31 cellular contexts compared by ENCODE assay signal in genomic region chr3:46609944-46610722, GRCh38. TPM values are rescaled to one million over a fixed set of nuclear protein-coding genes. Genes with fewer than 3 reads are reported as not detected.
DNase-seq lines count a peak whose midpoint lies in the region; ATAC-seq, FAIRE-seq and TF ChIP-seq lines count a peak whose summit lies in the region.
"Had no signal": no experiment of that assay in that cellular context is flagged by ENCODE, and none has a peak within 500 bp of the region (broad histone marks: within the 10 kb centered on the region; RNA-seq: fewer than 3 reads in every experiment).

No MANE protein-coding gene starts in this region.

- no peak overlapping the region for H3K4me3 Mint-ChIP-seq in dendritic cell treated with granulocyte-macrophage colony-stimulating factor and Interleukin-4, amounts not matched to agents 40 ng/mL and 50 ng/mL, for 4 days
- H3K4me3 Mint-ChIP-seq: CD4-positive, alpha-beta memory T cell had no signal

- in situ Hi-C loops in HepG2 (cut with HindIII; ENCODE audit: extremely low pct_ligation_motif_present, low pct_unique_long_range_greater_than_20kb) = no loop called here

- DNase-seq in HepG2 (ENCODE audit: low spot score) = no peak
- no peak for DNase-seq in right lobe of liver
- peak; percentile 22 for DNase-seq in left lobe of liver (ENCODE audit: low spot score)
- DNase-seq in right cardiac atrium = no peak
- no peak for DNase-seq in NCI-H2107 treated with DMSO at 0.1 percent for 48 hours (lab: John Stamatoyannopoulos, UW; ENCODE audit: unreplicated experiment)
- no peak for DNase-seq in WERI-Rb-1
- DNase-seq in spleen = no peak
- DNase-seq: AML-193; C1 segment of cervical spinal cord; CD4-positive, alpha-beta memory T cell; COR-L47; DMS53; KG1; MG63; NCI-H1105 treated with DMSO at 0.1 percent for 48 hours; NCI-H146; NCI-H1930; NCI-H2107; NCI-H446; NCI-H524 treated with DMSO at 0.1 percent for 48 hours; NCI-H774; PC-9; SJCRH30 had no signal

- peaks cover 7% of the 10 kb centered on the region; the same call in 1 of the 2 replicates for H3K4me1 ChIP-seq in HepG2 (ENCODE audit: insufficient read depth, low read length)
- H3K4me1 ChIP-seq in right lobe of liver = peaks cover 0 to 21% (median 10%) of the 10 kb centered on the region in 4 donors
- no peaks in the 10 kb centered on the region for H3K4me1 ChIP-seq in right cardiac atrium (ENCODE audit: control insufficient read depth, insufficient read depth, low read length)
- peaks cover 0 to 13% (median 0%) of the 10 kb centered on the region in 6 donors for H3K4me1 ChIP-seq in spleen
- H3K4me1 ChIP-seq: A549 had no signal

- no peak overlapping the region for H3K4me2 ChIP-seq in HepG2 (ENCODE audit: low read depth, low read length)
- H3K4me2 ChIP-seq: A549, PC-9 had no signal

- TF ChIP-seq RAD21 in HepG2 (CRISPR knock-in tag; IDR thresholded peaks at IDR 0.05) = no peak

- H3K27me3 ChIP-seq in HepG2 (ENCODE audit: control insufficient read depth in 1 of 2, insufficient read depth in 2 of 2, low read length in 2 of 2) = peaks cover 0 to 14% of the 10 kb centered on the region in 2 experiments; a peak in 2 of 5 replicates
- H3K27me3 ChIP-seq in right lobe of liver = no peaks in the 10 kb centered on the region
- no peaks in the 10 kb centered on the region for H3K27me3 ChIP-seq in right cardiac atrium (ENCODE audit: control insufficient read depth, insufficient read depth)
- H3K27me3 ChIP-seq in WERI-Rb-1 (ENCODE audit: insufficient read depth, low read depth, severe bottlenecking) = no peaks in the 10 kb centered on the region
- H3K27me3 ChIP-seq in spleen (replicated peaks in 1 of 7) = no peaks in the 10 kb centered on the region
- H3K27me3 ChIP-seq: MG63, SJCRH30 had no signal

- TF ChIP-seq EP300 in HepG2 (IDR thresholded peaks at IDR 0.05; ENCODE audit: low read depth in 2 of 2, low read length in 2 of 2) (no peak), HepG2 (CRISPR knock-in tag; IDR thresholded peaks at IDR 0.05; ENCODE audit: borderline replicate concordance) (no peak)

- 59% methylated on average over 12 of the region's 12 CpGs for WGBS in HepG2 (ENCODE audit: low lambda C conversion rate)
- 84% methylated on average over 8 of the region's 12 CpGs for WGBS in right lobe of liver (ENCODE audit: insufficient coverage, low coverage, low lambda C conversion rate, missing lambda C conversion rate)
- WGBS in right cardiac atrium = 83% methylated on average over 12 of the region's 12 CpGs
- 87 to 92% (median 91%) methylated on average over 12 of the region's 12 CpGs for WGBS in spleen, 5 donors

- H3K9me3 ChIP-seq in HepG2 (ENCODE audit: low read length) (no peaks in the 10 kb centered on the region), right lobe of liver (no peaks in the 10 kb centered on the region), right cardiac atrium (ENCODE audit: control insufficient read depth, low read length) (no peaks in the 10 kb centered on the region), WERI-Rb-1 (ENCODE audit: severe bottlenecking) (no peaks in the 10 kb centered on the region), spleen (no peaks in the 10 kb centered on the region)
- H3K9me3 ChIP-seq: A549, MG63, SJCRH30 had no signal

- H2AFZ ChIP-seq in HepG2 (ENCODE audit: low read length) = no peak overlapping the region
- H2AFZ ChIP-seq: PC-9 had no signal

- peak overlapping the region; percentile 70 for H3K27ac Mint-ChIP-seq in dendritic cell treated with granulocyte-macrophage colony-stimulating factor and Interleukin-4, amounts not matched to agents 40 ng/mL and 50 ng/mL, for 4 days
- H3K27ac Mint-ChIP-seq: CD4-positive, alpha-beta memory T cell had no signal

- intact Hi-C loops in HepG2 (cut with micrococcal nuclease; ENCODE audit: unreplicated experiment) = no loop called here
- intact Hi-C loops in right lobe of liver (cut with DNase I) = no loop called here
- intact Hi-C loops in dendritic cell treated with granulocyte-macrophage colony-stimulating factor and Interleukin-4, amounts not matched to agents 40 ng/mL and 50 ng/mL, for 4 days (cut with micrococcal nuclease) = no loop called here
- intact Hi-C loops in right cardiac atrium (cut with DNase I) = no loop called here
- intact Hi-C loops in spleen (cut with DNase I; ENCODE audit: low total_unique reads) = no loop called here

- H3K27me3 Mint-ChIP-seq in dendritic cell treated with granulocyte-macrophage colony-stimulating factor and Interleukin-4, amounts not matched to agents 40 ng/mL and 50 ng/mL, for 4 days = peaks cover 7% of the 10 kb centered on the region

- H3K9ac ChIP-seq in HepG2 (ENCODE audit: insufficient read depth, low read depth, low read length) = no peak overlapping the region

- H3K27ac ChIP-seq in HepG2 (ENCODE audit: extremely low read length, insufficient read depth, low read length) = no peak overlapping the region
- no peak overlapping the region for H3K27ac ChIP-seq in right lobe of liver
- no peak overlapping the region for H3K27ac ChIP-seq in right cardiac atrium (ENCODE audit: low read length)
- H3K27ac ChIP-seq in WERI-Rb-1 = no peak overlapping the region
- no peak overlapping the region for H3K27ac ChIP-seq in spleen
- H3K27ac ChIP-seq: A549, PC-9, SJCRH30 had no signal

- H3K36me3 ChIP-seq in HepG2 (replicated peaks in 1 of 2; ENCODE audit: control insufficient read depth in 1 of 2, insufficient read depth in 2 of 2, low read length in 2 of 2) (no peaks in the 10 kb centered on the region), right lobe of liver (no peaks in the 10 kb centered on the region), WERI-Rb-1 (no peaks in the 10 kb centered on the region), spleen (no peaks in the 10 kb centered on the region)
- H3K36me3 ChIP-seq: MG63, SJCRH30 had no signal

- no peak overlapping the region for H3K4me3 ChIP-seq in HepG2 (replicated peaks in 1 of 3; ENCODE audit: insufficient read depth in 1 of 3, low read depth in 2 of 3, low read length in 3 of 3)
- H3K4me3 ChIP-seq in right lobe of liver = no peak overlapping the region
- H3K4me3 ChIP-seq in right cardiac atrium (ENCODE audit: low read length) = no peak overlapping the region
- no peak overlapping the region for H3K4me3 ChIP-seq in WERI-Rb-1 (ENCODE audit: low read depth, low read length)
- H3K4me3 ChIP-seq in spleen = no peak overlapping the region
- H3K4me3 ChIP-seq: A549, MG63, PC-9, SJCRH30 had no signal

- H3K9me3 Mint-ChIP-seq in dendritic cell treated with granulocyte-macrophage colony-stimulating factor and Interleukin-4, amounts not matched to agents 40 ng/mL and 50 ng/mL, for 4 days = no peaks in the 10 kb centered on the region
- H3K9me3 Mint-ChIP-seq: CD4-positive, alpha-beta memory T cell had no signal

- no peak for ATAC-seq in HepG2
- ATAC-seq in right lobe of liver = no peak
- ATAC-seq in left lobe of liver = no peak
- no peak for ATAC-seq in right cardiac atrium
- ATAC-seq: A549, Right ventricle myocardium inferior had no signal

- FAIRE-seq in HepG2 (lab: Jason Lieb, UNC) = no peak
- FAIRE-seq: A549, G401.6, H54 had no signal

- peaks cover 13% of the 10 kb centered on the region for H3K4me1 Mint-ChIP-seq in dendritic cell treated with granulocyte-macrophage colony-stimulating factor and Interleukin-4, amounts not matched to agents 40 ng/mL and 50 ng/mL, for 4 days (ENCODE audit: low read depth)

- H4K20me1 ChIP-seq in HepG2 (ENCODE audit: insufficient read depth, low read length) = no peaks in the 10 kb centered on the region

- CTCF ChIA-PET in HepG2 (lab: Yijun Ruan, JAX; ENCODE audit: low intra/inter-chr PET ratio, low total read pairs) = no interaction called here

- BruUV-seq in HepG2 (replicated peaks; lab: Mats Ljungman, UMichigan) = no TSS peak

- no peaks in the 10 kb centered on the region for H3K36me3 Mint-ChIP-seq in dendritic cell treated with granulocyte-macrophage colony-stimulating factor and Interleukin-4, amounts not matched to agents 40 ng/mL and 50 ng/mL, for 4 days (ENCODE audit: low read depth)
- H3K36me3 Mint-ChIP-seq: CD4-positive, alpha-beta memory T cell had no signal

- no peak for TF ChIP-seq CTCF in HepG2 (CRISPR knock-in tag; IDR thresholded peaks at IDR 0.05)
- TF ChIP-seq CTCF in right lobe of liver (IDR thresholded peaks at IDR 0.05) = no peak
- TF ChIP-seq CTCF in WERI-Rb-1 (IDR thresholded peaks at IDR 0.05; ENCODE audit: low read depth, low read length) = no peak
- TF ChIP-seq CTCF in spleen (IDR thresholded peaks at IDR 0.05 in 8 of 11, conservative IDR thresholded peaks at IDR 0.05 in 3 of 11) = no peak

- no peaks in the 10 kb centered on the region for H3K79me2 ChIP-seq in HepG2 (ENCODE audit: insufficient read depth, low read length)

- TF ChIP-seq POLR2A in HepG2 (IDR thresholded peaks at IDR 0.05; ENCODE audit: insufficient read depth in 1 of 2, low read depth in 2 of 2, low read length in 2 of 2) (no peak), right lobe of liver (IDR thresholded peaks at IDR 0.05) (no peak), spleen (IDR thresholded peaks at IDR 0.05) (no peak)

- POLR2A ChIA-PET in HepG2 (lab: Yijun Ruan, JAX) = no interaction called here

RNA-seq across cellular contexts. Expression of gene FAM240A, which starts 2.2 kb away (rescaled TPM):
- total RNA-seq in HepG2 (2016; rRNA removed; fragmentation: Illumina TruSeq; extraction: Trizol) (not detected in 2 replicates), right lobe of liver (not detected), left lobe of liver (not detected), right cardiac atrium (not detected), spleen (not detected)
- total RNA-seq in HepG2 (2016; cell fraction: cytosol; rRNA removed; fragmentation: Illumina TruSeq; extraction: Trizol; ENCODE audit: low read depth) = not detected in 2 replicates
- total RNA-seq in HepG2 (2016; cell fraction: insoluble cytoplasmic fraction; rRNA removed; fragmentation: Illumina TruSeq; extraction: Trizol) = not detected in 2 replicates
- total RNA-seq in HepG2 (2016; cell fraction: membrane; rRNA removed; fragmentation: Illumina TruSeq; extraction: Trizol) = not detected in 2 replicates
- total RNA-seq in HepG2 (2016; cell fraction: nucleus; rRNA removed; fragmentation: Illumina TruSeq; extraction: Trizol) = not detected in 2 replicates
- polyA plus RNA-seq in HepG2 (2011; rRNA removed) (not detected in 2 replicates), right cardiac atrium (not detected), spleen (under 1 TPM in 1 of 3 donors, not detected in 2; 0.13 TPM)
- not detected in 2 replicates for polyA plus RNA-seq in HepG2 (2011; cell fraction: cytosol; rRNA removed)
- polyA plus RNA-seq in HepG2 (2011; cell fraction: nucleus; rRNA removed) = not detected in 2 replicates
- polyA plus RNA-seq in HepG2 (2012) = not detected in 2 replicates
- not detected in 2 replicates for polyA plus RNA-seq in HepG2 (2016; cell fraction: cytosol; fragmentation: Illumina TruSeq; extraction: Trizol; ENCODE audit: low read depth)
- polyA plus RNA-seq in HepG2 (2016; cell fraction: insoluble cytoplasmic fraction; fragmentation: Illumina TruSeq; extraction: Trizol; ENCODE audit: low read depth) = not detected in 2 replicates
- not detected in 2 replicates for polyA plus RNA-seq in HepG2 (2016; cell fraction: membrane; fragmentation: Illumina TruSeq; extraction: Trizol; ENCODE audit: low read depth)
- not detected in 2 replicates for polyA plus RNA-seq in HepG2 (2016; cell fraction: nucleus; fragmentation: Illumina TruSeq; extraction: Trizol; ENCODE audit: insufficient read depth, low read depth)
- not detected in 2 replicates for polyA minus RNA-seq in HepG2 (2011; rRNA and poly(A)+ RNA removed; ENCODE audit: low replicate concordance)
- polyA minus RNA-seq in HepG2 (2011; cell fraction: cytosol; rRNA and poly(A)+ RNA removed) = not detected in 2 replicates
- polyA minus RNA-seq in HepG2 (2011; cell fraction: nucleus; rRNA and poly(A)+ RNA removed) = not detected in 2 replicates
- total RNA-seq: CD4-positive, alpha-beta memory T cell; Daoy; HT1080; PC-9; Right ventricle myocardium inferior; RPMI7951; SJCRH30 had no signal
- polyA plus RNA-seq: A549; CD4-positive, alpha-beta memory T cell had no signal

RNA-seq across cellular contexts. Expression of gene LRRC2, which starts 44.0 kb away (rescaled TPM):
- total RNA-seq in HepG2 (2016; rRNA removed; fragmentation: Illumina TruSeq; extraction: Trizol) (0.27 and 0.48 TPM in 2 replicates), right lobe of liver (1 to 10 TPM; 4.3 to 8.9 (median 6.1) TPM), left lobe of liver (7.4 TPM), right cardiac atrium (10 to 100 TPM in 3 of 4 donors, 1 to 10 TPM in 1; 8.9 to 26.0 (median 15.0) TPM), spleen (10 to 100 TPM in 1 of 7 donors, 1 to 10 TPM in 6; 3.4 to 10.9 (median 5.8) TPM)
- total RNA-seq in HepG2 (2016; cell fraction: cytosol; rRNA removed; fragmentation: Illumina TruSeq; extraction: Trizol; ENCODE audit: low read depth) = 0.10 TPM in 1 of 2 replicates, not detected in the other
- 0.32 and 0.37 TPM in 2 replicates for total RNA-seq in HepG2 (2016; cell fraction: insoluble cytoplasmic fraction; rRNA removed; fragmentation: Illumina TruSeq; extraction: Trizol)
- 0.22 and 0.48 TPM in 2 replicates for total RNA-seq in HepG2 (2016; cell fraction: membrane; rRNA removed; fragmentation: Illumina TruSeq; extraction: Trizol)
- 0.12 and 0.44 TPM in 2 replicates for total RNA-seq in HepG2 (2016; cell fraction: nucleus; rRNA removed; fragmentation: Illumina TruSeq; extraction: Trizol)
- polyA plus RNA-seq in HepG2 (2011; rRNA removed) (0.51 and 0.58 TPM in 2 replicates), right cardiac atrium (9.9 TPM), spleen (1 to 10 TPM in 1 of 3 donors, under 1 TPM in 2; 0.59 to 1.8 (median 0.83) TPM)
- 0.31 and 0.54 TPM in 2 replicates for polyA plus RNA-seq in HepG2 (2011; cell fraction: cytosol; rRNA removed)
- polyA plus RNA-seq in HepG2 (2011; cell fraction: nucleus; rRNA removed) = 0.16 and 0.64 TPM in 2 replicates
- polyA plus RNA-seq in HepG2 (2012) = 0.71 and 0.87 TPM in 2 replicates
- 0.11 and 0.24 TPM in 2 replicates for polyA plus RNA-seq in HepG2 (2016; cell fraction: cytosol; fragmentation: Illumina TruSeq; extraction: Trizol; ENCODE audit: low read depth)
- 0.36 and 0.38 TPM in 2 replicates for polyA plus RNA-seq in HepG2 (2016; cell fraction: insoluble cytoplasmic fraction; fragmentation: Illumina TruSeq; extraction: Trizol; ENCODE audit: low read depth)
- polyA plus RNA-seq in HepG2 (2016; cell fraction: membrane; fragmentation: Illumina TruSeq; extraction: Trizol; ENCODE audit: low read depth) = 0.45 and 0.51 TPM in 2 replicates
- polyA plus RNA-seq in HepG2 (2016; cell fraction: nucleus; fragmentation: Illumina TruSeq; extraction: Trizol; ENCODE audit: insufficient read depth, low read depth) = 0.20 and 0.27 TPM in 2 replicates
- polyA minus RNA-seq in HepG2 (2011; rRNA and poly(A)+ RNA removed; ENCODE audit: low replicate concordance) = 0.88 TPM in 1 of 2 replicates, not detected in the other
- polyA minus RNA-seq in HepG2 (2011; cell fraction: cytosol; rRNA and poly(A)+ RNA removed) = 0.30 and 2.1 TPM in 2 replicates
- polyA minus RNA-seq in HepG2 (2011; cell fraction: nucleus; rRNA and poly(A)+ RNA removed) = 1.3 and 1.7 TPM in 2 replicates
- total RNA-seq: SJCRH30 had no signal
- polyA plus RNA-seq: A549 had no signal
